ENCODE assay signal across 22 cellular contexts in genomic region chr2:168528016-168528415, GRCh38.
A peak's percentile ranks its signal among the peaks of the same experiment; 100 is the strongest.
DNase-seq lines count a peak whose midpoint lies in the region; ATAC-seq, FAIRE-seq and TF ChIP-seq lines count a peak whose summit lies in the region.
"Had no signal": no experiment of that assay in that cellular context is flagged by ENCODE, and none has a peak within 500 bp of the region (broad histone marks: within the 10 kb centered on the region; RNA-seq: fewer than 3 reads in every experiment).

No MANE protein-coding gene starts in this region.

- intact Hi-C loops in heart left ventricle (cut with DNase I) (loop anchor here in 5 of 10 donors (5.0 to 10.0 kb wide), 5 partner anchors 63 to 183 kb away; partner anchors contain the start of gene CERS6 (in 2 of the 5)), cardiac septum (cut with DNase I) (loop anchor here (5.0 kb wide), 1 partner anchor 114 kb away; no protein-coding TSS in a partner anchor), uterus (cut with DNase I; ENCODE audit: low total_unique reads) (no loop called here)

- FAIRE-seq in GM12892 (lab: Jason Lieb, UNC), result no peak
- FAIRE-seq: H54, RCC 7860 had no signal

- H3K9me3 ChIP-seq in heart left ventricle, result no peaks in the 10 kb centered on the region
- no peaks in the 10 kb centered on the region for H3K9me3 ChIP-seq in SJSA1 (replicated peaks)
- no peaks in the 10 kb centered on the region for H3K9me3 ChIP-seq in hepatocyte (ENCODE audit: low read depth)
- no peaks in the 10 kb centered on the region for H3K9me3 ChIP-seq in uterus
- H3K9me3 ChIP-seq: SK-N-SH, thoracic aorta had no signal

- H3K27me3 ChIP-seq in heart left ventricle, result no peaks in the 10 kb centered on the region
- H3K27me3 ChIP-seq in SJSA1 (replicated peaks), result no peaks in the 10 kb centered on the region
- no peaks in the 10 kb centered on the region for H3K27me3 ChIP-seq in hepatocyte
- no peaks in the 10 kb centered on the region for H3K27me3 ChIP-seq in uterus
- H3K27me3 ChIP-seq: neural progenitor cell had no signal

- CTCF ChIA-PET in activated CD8-positive, alpha-beta T cell treated with anti-CD3 and anti-CD28 coated beads, Interleukin-2, amount 10 ng/mL, durations not matched to agents 7 days and 5 days (lab: Charles Lee), result interaction anchor here (0.8 kb wide), 1 partner anchor 8 kb away, joined by 3 read pairs; no protein-coding TSS in a partner anchor

- H3K4me3 ChIP-seq in heart left ventricle (no peak overlapping the region), SJSA1 (no peak overlapping the region), hepatocyte (no peak overlapping the region), uterus (no peak overlapping the region)
- H3K4me3 ChIP-seq: neural progenitor cell, thoracic aorta had no signal

- H3K4me1 ChIP-seq in heart left ventricle (peaks cover 7 to 95% (median 63%) of the 10 kb centered on the region in 12 donors), SJSA1 (replicated peaks) (peaks cover 55% of the 10 kb centered on the region), hepatocyte (ENCODE audit: insufficient read depth) (peaks cover 58% of the 10 kb centered on the region), uterus (no peaks in the 10 kb centered on the region)

- no peaks in the 10 kb centered on the region for H3K36me3 ChIP-seq in heart left ventricle
- H3K36me3 ChIP-seq in SJSA1, result no peaks in the 10 kb centered on the region
- no peaks in the 10 kb centered on the region for H3K36me3 ChIP-seq in hepatocyte (replicated peaks; ENCODE audit: insufficient read depth, low read depth)
- H3K36me3 ChIP-seq in uterus, result no peaks in the 10 kb centered on the region
- H3K36me3 ChIP-seq: neural progenitor cell, thoracic aorta had no signal

- no peaks in the 10 kb centered on the region for H3K9me2 ChIP-seq in hepatocyte (replicated peaks; ENCODE audit: insufficient read depth)
- H3K9me2 ChIP-seq: SK-N-SH had no signal

- H3K27ac ChIP-seq in heart left ventricle (peak overlapping the region; percentile 19 to 84 (median 81)), SJSA1 (peak overlapping the region; percentile 49), hepatocyte (peak overlapping the region; percentile 52), uterus (peak overlapping the region; percentile 51 to 70)
- H3K27ac ChIP-seq: neural progenitor cell, thoracic aorta had no signal

- no peak for ATAC-seq in heart left ventricle
- ATAC-seq in activated CD8-positive, alpha-beta T cell treated with anti-CD3 and anti-CD28 coated beads, Interleukin-2, amount 10 ng/mL, durations not matched to agents 7 days and 5 days, result no peak
- ATAC-seq in GM18502 (IDR thresholded peaks at IDR 0.05; ENCODE audit: poor library complexity, unreplicated experiment), result no peak
- ATAC-seq: effector memory CD8-positive, alpha-beta T cell; WTC11 had no signal

- TF ChIP-seq CTCF in heart left ventricle (IDR thresholded peaks at IDR 0.05) (no peak), hepatocyte (IDR thresholded peaks at IDR 0.05; ENCODE audit: poor library complexity) (no peak), uterus (IDR thresholded peaks at IDR 0.05) (no peak)

- H3K4me2 ChIP-seq in hepatocyte, result no peak overlapping the region
- H3K4me2 ChIP-seq: neural progenitor cell, SK-N-SH had no signal

- peaks cover 100% of the 10 kb centered on the region for H3K79me2 ChIP-seq in hepatocyte

- H3K36me3 Mint-ChIP-seq in activated CD8-positive, alpha-beta T cell treated with anti-CD3 and anti-CD28 coated beads, Interleukin-2, amount 10 ng/mL, durations not matched to agents 7 days and 5 days (ENCODE audit: low read depth), result peaks cover 1% of the 10 kb centered on the region
- H3K36me3 Mint-ChIP-seq: WTC11 had no signal

- H3K9me3 Mint-ChIP-seq in activated CD8-positive, alpha-beta T cell treated with anti-CD3 and anti-CD28 coated beads, Interleukin-2, amount 10 ng/mL, durations not matched to agents 7 days and 5 days (ENCODE audit: insufficient read depth), result no peaks in the 10 kb centered on the region
- H3K9me3 Mint-ChIP-seq: effector memory CD8-positive, alpha-beta T cell; T-helper 2 cell treated with Interferon-gamma antibody and Interleukin-4, amounts not matched to agents 5 μg/mL and 100 μg/mL, for 36 hours had no signal

- no peaks in the 10 kb centered on the region for H3K27me3 Mint-ChIP-seq in activated CD8-positive, alpha-beta T cell treated with anti-CD3 and anti-CD28 coated beads, Interleukin-2, amount 10 ng/mL, durations not matched to agents 7 days and 5 days (ENCODE audit: low read depth)
- H3K27me3 Mint-ChIP-seq: effector memory CD8-positive, alpha-beta T cell; progenitor cell of endocrine pancreas had no signal

- peaks cover 16% of the 10 kb centered on the region for H4K20me1 ChIP-seq in hepatocyte (ENCODE audit: insufficient read depth, poor library complexity, severe bottlenecking)

- DNase-seq in heart left ventricle (no peak), cardiac septum (ENCODE audit: low spot score) (no peak), SJSA1 (ENCODE audit: low read depth in 1 of 2, low spot score in 2 of 2) (no peak), hepatocyte (ENCODE audit: low spot score) (no peak), uterus (no peak), GM12892 (ENCODE audit: insufficient read length) (no peak)
- no peak for DNase-seq in activated CD8-positive, alpha-beta T cell treated with anti-CD3 and anti-CD28 coated beads, Interleukin-2, amount 10 ng/mL, durations not matched to agents 7 days and 5 days
- DNase-seq: activated effector memory CD4-positive, alpha-beta T cell treated with anti-CD3 and anti-CD28 coated beads, Interleukin-2, amount 50 U/mL, for 16 hours; effector memory CD8-positive, alpha-beta T cell; NCI-H1105; NCI-H2081; NCI-H446; SK-N-SH; stimulated activated CD4-positive, alpha-beta T cell treated with anti-CD3 and anti-CD28 coated beads, Interleukin-1b, Interleukin-23, amount 100 ng/mL, for 48 hours had no signal

- peaks cover 4% of the 10 kb centered on the region for H3K4me1 Mint-ChIP-seq in activated CD8-positive, alpha-beta T cell treated with anti-CD3 and anti-CD28 coated beads, Interleukin-2, amount 10 ng/mL, durations not matched to agents 7 days and 5 days (ENCODE audit: low read depth)

- no peak overlapping the region for H3K4me3 Mint-ChIP-seq in activated CD8-positive, alpha-beta T cell treated with anti-CD3 and anti-CD28 coated beads, Interleukin-2, amount 10 ng/mL, durations not matched to agents 7 days and 5 days
- H3K4me3 Mint-ChIP-seq: effector memory CD8-positive, alpha-beta T cell; neural progenitor cell; T-helper 2 cell treated with Interferon-gamma antibody and Interleukin-4, amounts not matched to agents 5 μg/mL and 100 μg/mL, for 36 hours; WTC11 had no signal

- H3K27ac Mint-ChIP-seq in activated CD8-positive, alpha-beta T cell treated with anti-CD3 and anti-CD28 coated beads, Interleukin-2, amount 10 ng/mL, durations not matched to agents 7 days and 5 days, result no peak overlapping the region
- H3K27ac Mint-ChIP-seq: effector memory CD8-positive, alpha-beta T cell; neural progenitor cell; progenitor cell of endocrine pancreas; T-helper 2 cell treated with Interferon-gamma antibody and Interleukin-4, amounts not matched to agents 5 μg/mL and 100 μg/mL, for 36 hours; WTC11 had no signal

- no peak overlapping the region for H2AFZ ChIP-seq in hepatocyte
- H2AFZ ChIP-seq: neural progenitor cell had no signal

- TF ChIP-seq POLR2A in heart left ventricle (IDR thresholded peaks at IDR 0.05) (no peak), uterus (IDR thresholded peaks at IDR 0.05) (no peak), GM12892 (IDR thresholded peaks at IDR 0.05; ENCODE audit: low read depth, low read length) (no peak)

- POLR2A ChIA-PET in activated CD8-positive, alpha-beta T cell treated with anti-CD3 and anti-CD28 coated beads, Interleukin-2, amount 10 ng/mL, durations not matched to agents 7 days and 5 days (lab: Charles Lee), result no interaction called here
